In genomic region chr20:50012282-50013263, GRCh38 we compare ENCODE assay signal across 1 cellular context.
TF ChIP-seq lines count a peak whose summit lies in the region.

No MANE protein-coding gene starts in this region.

TF ChIP-seq in K562, 482 proteins besides CTCF, POLR2A, EP300 and RAD21 (continued from another document and continues in another):
- TF ChIP-seq ATF2 (CRISPR knock-in tag; IDR thresholded peaks at IDR 0.05) (no peak), THRA (IDR thresholded peaks at IDR 0.05) (no peak), ELF1 (tag; IDR thresholded peaks at IDR 0.05) (no peak; the same call in 1 of the 2 replicates), E2F5 (CRISPR knock-in tag; IDR thresholded peaks at IDR 0.05) (no peak), KDM5B (IDR thresholded peaks at IDR 0.05; ENCODE audit: insufficient replicate concordance, low read depth, low read length) (no peak), KAT8 (IDR thresholded peaks at IDR 0.05; ENCODE audit: low read depth) (no peak), ZNF217 (CRISPR knock-in tag; IDR thresholded peaks at IDR 0.05) (no peak), CBX3 (IDR thresholded peaks at IDR 0.05; ENCODE audit: borderline replicate concordance in 1 of 2, low read length in 2 of 2) (no peak), RBM39 (optimal IDR thresholded peaks at IDR 0.05; ENCODE audit: low read depth, low read length) (no peak), KAT2B (IDR thresholded peaks at IDR 0.05; ENCODE audit: low read depth, low read length) (no peak), ZNF124 (CRISPR knock-in tag; IDR thresholded peaks at IDR 0.05) (no peak), NR1H2 (CRISPR knock-in tag; IDR thresholded peaks at IDR 0.05) (no peak), ELK3 (CRISPR knock-in tag; IDR thresholded peaks at IDR 0.05) (no peak), TAF9B (IDR thresholded peaks at IDR 0.05; ENCODE audit: partially characterized antibody) (no peak), USF1 (CRISPR knock-in tag; IDR thresholded peaks at IDR 0.05) (no peak), ATF1 (CRISPR knock-in tag; IDR thresholded peaks at IDR 0.05) (no peak), ATF1 (tag; IDR thresholded peaks at IDR 0.05) (peak; percentile 43; the same call in 1 of the 2 replicates), NFIX (CRISPR knock-in tag; IDR thresholded peaks at IDR 0.05; ENCODE audit: low read depth) (no peak), PHF21A (IDR thresholded peaks at IDR 0.05; ENCODE audit: borderline replicate concordance, low read depth) (no peak), ZNF316 (IDR thresholded peaks at IDR 0.05) (no peak), SAFB (IDR thresholded peaks at IDR 0.05; ENCODE audit: borderline replicate concordance, low read depth, low read length) (no peak), CHD2 (IDR thresholded peaks at IDR 0.05; ENCODE audit: low read depth, low read length) (no peak), NBN (IDR thresholded peaks at IDR 0.05; ENCODE audit: low read depth) (no peak), BACH1 (tag; IDR thresholded peaks at IDR 0.05) (no peak), IRF2 (CRISPR knock-in tag; IDR thresholded peaks at IDR 0.05) (no peak), ZNF449 (CRISPR knock-in tag; IDR thresholded peaks at IDR 0.05) (no peak), NRF1 (conservative IDR thresholded peaks at IDR 0.05 in 1 of 2, IDR thresholded peaks at IDR 0.05 in 1 of 2) (no peak), ATF4 (CRISPR knock-in tag; IDR thresholded peaks at IDR 0.05) (no peak), ZNF780A (CRISPR knock-in tag; IDR thresholded peaks at IDR 0.05) (no peak), ZNF586 (CRISPR knock-in tag; conservative IDR thresholded peaks at IDR 0.05) (no peak), NFRKB (IDR thresholded peaks at IDR 0.05; ENCODE audit: low read depth) (no peak), ETS1 (conservative IDR thresholded peaks at IDR 0.05; ENCODE audit: control insufficient read depth, low read depth, low read length) (0 out of 2 replicates have a peak, but pooled peaks have one; percentile 38), CREB3L1 (IDR thresholded peaks at IDR 0.05; ENCODE audit: borderline replicate concordance, low read depth) (peak; percentile 21; the same call in 1 of the 2 replicates), E2F6 (IDR thresholded peaks at IDR 0.05; ENCODE audit: borderline replicate concordance in 1 of 2, extremely low read depth in 1 of 2, insufficient read depth in 1 of 2, insufficient read length in 1 of 2, low read depth in 1 of 2, low read length in 1 of 2, poor library complexity in 1 of 2, severe bottlenecking in 1 of 2) (peak in 1 of 2 experiments; percentile 31), HDAC6 (IDR thresholded peaks at IDR 0.05; ENCODE audit: low read depth, low read length) (no peak), BRF1 (IDR thresholded peaks at IDR 0.05; ENCODE audit: borderline replicate concordance, extremely low read depth, insufficient read length) (no peak), JUN (IDR thresholded peaks at IDR 0.05; ENCODE audit: borderline replicate concordance, low read depth, low read length) (no peak), JUN (CRISPR knock-in tag; IDR thresholded peaks at IDR 0.05; ENCODE audit: borderline replicate concordance) (no peak), SMARCC2 (IDR thresholded peaks at IDR 0.05; ENCODE audit: low read depth) (0 out of 2 replicates have a peak, but pooled peaks have one; percentile 45), SOX6 (IDR thresholded peaks at IDR 0.05) (peak; percentile 89), TEAD4 (IDR thresholded peaks at IDR 0.05; ENCODE audit: low read length) (peak; percentile 88), TEAD4 (CRISPR knock-in tag; IDR thresholded peaks at IDR 0.05; ENCODE audit: borderline replicate concordance) (no peak), SMARCA4 (IDR thresholded peaks at IDR 0.05) (peak; percentile 87), PRMT5 (CRISPR knock-in tag; IDR thresholded peaks at IDR 0.05) (no peak), SP1 (CRISPR knock-in tag; IDR thresholded peaks at IDR 0.05) (0 out of 2 replicates have a peak, but pooled peaks have one; percentile 23), CBFB (CRISPR knock-in tag; IDR thresholded peaks at IDR 0.05) (no peak), PKNOX1 (IDR thresholded peaks at IDR 0.05) (no peak; the same call in 1 of the 2 replicates), THRAP3 (IDR thresholded peaks at IDR 0.05; ENCODE audit: borderline replicate concordance) (no peak), MBD1 (CRISPR knock-in tag; IDR thresholded peaks at IDR 0.05) (no peak), FOXK2 (conservative IDR thresholded peaks at IDR 0.05 in 1 of 2, IDR thresholded peaks at IDR 0.05 in 1 of 2; ENCODE audit: low read depth in 2 of 2) (no peak), ZNF263 (CRISPR knock-in tag; IDR thresholded peaks at IDR 0.05; ENCODE audit: borderline replicate concordance) (no peak), BDP1 (IDR thresholded peaks at IDR 0.05; ENCODE audit: insufficient read depth, insufficient read length) (no peak), MLX (CRISPR knock-in tag; conservative IDR thresholded peaks at IDR 0.05) (no peak), C11orf30 (IDR thresholded peaks at IDR 0.05; ENCODE audit: low read depth) (no peak), XRCC5 (IDR thresholded peaks at IDR 0.05; ENCODE audit: low read depth, low read length) (no peak), DDX20 (tag; IDR thresholded peaks at IDR 0.05; ENCODE audit: low read depth) (no peak), OTX1 (CRISPR knock-in tag; IDR thresholded peaks at IDR 0.05) (no peak), PHB (CRISPR knock-in tag; IDR thresholded peaks at IDR 0.05) (no peak), ZNF778 (CRISPR knock-in tag; IDR thresholded peaks at IDR 0.05) (no peak), ZC3H4 (CRISPR knock-in tag; IDR thresholded peaks at IDR 0.05; ENCODE audit: borderline replicate concordance) (no peak), TAF15 (IDR thresholded peaks at IDR 0.05; ENCODE audit: low read depth, low read length) (no peak)
